ENCODE assay signal across 20 cellular contexts in genomic region chr1:230197644-230198567, GRCh38.
"Had no signal": no experiment of that assay in that cellular context is flagged by ENCODE, and none has a peak within 500 bp of the region (broad histone marks: within the 10 kb centered on the region; RNA-seq: fewer than 3 reads in every experiment).

No MANE protein-coding gene starts in this region.

- H3K9me3 ChIP-seq: breast epithelium, prostate gland, testis, vagina had no signal

- DNase-seq: activated CD4-positive, alpha-beta T cell treated with anti-CD3 and anti-CD28 coated beads, Interleukin-2, amount 50 U/mL, for 1 hour; activated CD4-positive, CD25-positive, alpha-beta regulatory T cell; activated naive CD4-positive, alpha-beta T cell treated with Interleukin-2 at 50 U/mL for 16 hours; activated T-cell treated with anti-CD3 and anti-CD28 coated beads for 4 hours; aorta; cerebellar nuclear complex; naive thymus-derived CD8-positive, alpha-beta T cell; occipital lobe; right cardiac atrium; stimulated activated CD4-positive, alpha-beta T cell treated with anti-CD3 and anti-CD28 coated beads, Interleukin-4, amount 100 ng/mL, for 24 hours; SW 1271; testis had no signal

- H3K27me3 ChIP-seq: breast epithelium, testis, vagina had no signal

- H3K27ac Mint-ChIP-seq: activated T-helper 17 cell treated with anti-CD3 and anti-CD28 coated beads, Interleukin-2, amount 50 U/mL, for 72 hours; dendritic cell treated with granulocyte-macrophage colony-stimulating factor and Interleukin-4, amounts not matched to agents 40 ng/mL and 50 ng/mL, for 4 days; stimulated activated naive CD8-positive, alpha-beta T cell treated with anti-CD3 and anti-CD28 coated beads, Interleukin-15, Interleukin-2, amounts not matched to agents 100 ng/mL and 50 ng/mL, for 24 hours; T-helper 2 cell treated with Interferon-gamma antibody and Interleukin-4, amounts not matched to agents 5 μg/mL and 100 μg/mL, for 36 hours had no signal

- H3K4me1 Mint-ChIP-seq: activated T-helper 17 cell treated with anti-CD3 and anti-CD28 coated beads, Interleukin-2, amount 50 U/mL, for 72 hours had no signal

- H3K27ac ChIP-seq: breast epithelium, prostate gland, skin epidermis, testis, vagina had no signal

- H3K4me3 Mint-ChIP-seq: activated T-helper 17 cell treated with anti-CD3 and anti-CD28 coated beads, Interleukin-2, amount 50 U/mL, for 72 hours; dendritic cell treated with granulocyte-macrophage colony-stimulating factor and Interleukin-4, amounts not matched to agents 40 ng/mL and 50 ng/mL, for 4 days; naive thymus-derived CD8-positive, alpha-beta T cell; stimulated activated naive CD8-positive, alpha-beta T cell treated with anti-CD3 and anti-CD28 coated beads, Interleukin-15, Interleukin-2, amounts not matched to agents 100 ng/mL and 50 ng/mL, for 24 hours; T-helper 2 cell treated with Interferon-gamma antibody and Interleukin-4, amounts not matched to agents 5 μg/mL and 100 μg/mL, for 36 hours had no signal

- ATAC-seq: activated T-helper 17 cell treated with anti-CD3 and anti-CD28 coated beads, Interleukin-2, amount 50 U/mL, for 72 hours; naive thymus-derived CD8-positive, alpha-beta T cell had no signal

- H3K36me3 ChIP-seq: breast epithelium, prostate gland, vagina had no signal

- H3K27me3 Mint-ChIP-seq: activated T-helper 17 cell treated with anti-CD3 and anti-CD28 coated beads, Interleukin-2, amount 50 U/mL, for 72 hours; dendritic cell treated with granulocyte-macrophage colony-stimulating factor and Interleukin-4, amounts not matched to agents 40 ng/mL and 50 ng/mL, for 4 days; naive thymus-derived CD8-positive, alpha-beta T cell; stimulated activated naive CD8-positive, alpha-beta T cell treated with anti-CD3 and anti-CD28 coated beads, Interleukin-15, Interleukin-2, amounts not matched to agents 100 ng/mL and 50 ng/mL, for 24 hours had no signal

- H3K4me1 ChIP-seq: breast epithelium, prostate gland, vagina had no signal

- H3K4me3 ChIP-seq: breast epithelium, prostate gland, skin epidermis, testis, vagina had no signal

- H3K9me3 Mint-ChIP-seq: activated T-helper 17 cell treated with anti-CD3 and anti-CD28 coated beads, Interleukin-2, amount 50 U/mL, for 72 hours; dendritic cell treated with granulocyte-macrophage colony-stimulating factor and Interleukin-4, amounts not matched to agents 40 ng/mL and 50 ng/mL, for 4 days; naive thymus-derived CD8-positive, alpha-beta T cell; stimulated activated naive CD8-positive, alpha-beta T cell treated with anti-CD3 and anti-CD28 coated beads, Interleukin-15, Interleukin-2, amounts not matched to agents 100 ng/mL and 50 ng/mL, for 24 hours; T-helper 2 cell treated with Interferon-gamma antibody and Interleukin-4, amounts not matched to agents 5 μg/mL and 100 μg/mL, for 36 hours had no signal
